ENCODE assay signal across 1 cellular context in the genomic region with DNA sequence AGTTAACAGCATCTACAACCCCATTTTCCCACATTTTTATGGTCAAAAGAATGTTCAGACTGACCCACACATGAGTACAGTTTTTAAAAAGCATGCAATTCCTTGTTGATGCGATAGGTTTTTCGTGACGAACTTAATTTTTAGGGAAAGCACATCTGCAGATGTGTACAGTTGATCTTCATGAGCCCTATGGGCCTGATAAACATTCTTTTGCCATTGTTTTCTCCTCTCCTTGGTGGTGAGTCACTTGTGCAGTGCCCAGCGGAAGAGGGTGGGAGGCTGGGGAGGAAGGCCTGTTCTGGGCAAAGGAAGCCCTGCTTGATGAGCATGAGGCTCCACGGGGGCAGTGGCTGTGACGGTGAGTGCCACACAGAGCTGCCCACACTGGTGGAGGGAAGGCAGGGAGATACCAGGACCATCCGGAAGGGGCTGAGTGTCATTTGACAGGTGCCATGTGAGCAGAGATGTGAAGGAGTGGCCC.
TF ChIP-seq lines count a peak whose summit lies in the region.

No MANE protein-coding gene starts in this region.

TF ChIP-seq in H1, 55 proteins besides CTCF, POLR2A, EP300 and RAD21:
- TF ChIP-seq SP2 (IDR thresholded peaks at IDR 0.05; ENCODE audit: low read length) (no peak), POU5F1 (IDR thresholded peaks at IDR 0.05; ENCODE audit: low read depth, low read length) (no peak), TCF12 (IDR thresholded peaks at IDR 0.05; ENCODE audit: low read depth, low read length) (no peak), KDM1A (IDR thresholded peaks at IDR 0.05; ENCODE audit: borderline replicate concordance, low read length) (no peak), POLR2AphosphoS5 (IDR thresholded peaks at IDR 0.05; ENCODE audit: low read depth, low read length) (peak; percentile 16; the same call in 1 of the 2 replicates), BCL11A (IDR thresholded peaks at IDR 0.05; ENCODE audit: low read depth in 2 of 2, low read length in 2 of 2) (no peak)
TF ChIP-seq in H1: peak in this region for 1.
